In genomic region chr9:98594551-98595160, GRCh38 we compare ENCODE assay signal across 20 cellular contexts.
DNase-seq lines count a peak whose midpoint lies in the region; ATAC-seq and TF ChIP-seq lines count a peak whose summit lies in the region.
"Had no signal": no experiment of that assay in that cellular context is flagged by ENCODE, and none has a peak within 500 bp of the region (broad histone marks: within the 10 kb centered on the region; RNA-seq: fewer than 3 reads in every experiment).

No MANE protein-coding gene starts in this region.

- H3K27me3 ChIP-seq in dorsolateral prefrontal cortex: no peaks in the 10 kb centered on the region
- peaks cover 4% of the 10 kb centered on the region for H3K27me3 ChIP-seq in transverse colon
- H3K27me3 ChIP-seq: BE2C had no signal

- no peaks in the 10 kb centered on the region for H3K36me3 ChIP-seq in transverse colon
- H3K36me3 ChIP-seq: BE2C, HAP-1 had no signal

- H3K27ac ChIP-seq in dorsolateral prefrontal cortex (peak overlapping the region in 31 of 59 donors; percentile 3 to 88 (median 52)), transverse colon (no peak overlapping the region)
- H3K27ac ChIP-seq: 22Rv1 had no signal

- TF ChIP-seq POLR2A in transverse colon (IDR thresholded peaks at IDR 0.05): no peak

- H3K4me1 ChIP-seq in transverse colon: no peaks in the 10 kb centered on the region
- H3K4me1 ChIP-seq: BE2C, HAP-1 had no signal

- intact Hi-C loops in dorsolateral prefrontal cortex (cut with DNase I) (no loop called here), transverse colon (cut with DNase I; ENCODE audit: low total_unique reads) (loop anchor here (1.0 kb wide), 1 partner anchor 45 kb away; no protein-coding TSS in a partner anchor)

- TF ChIP-seq EP300 in transverse colon (IDR thresholded peaks at IDR 0.05; ENCODE audit: low read depth): no peak

- 73 to 90% methylated on average over 2 to 11 of the region's 11 CpGs for WGBS in transverse colon (ENCODE audit: low coverage in 1 of 2), 2 donors

- in situ Hi-C loops in transverse colon (cut with MboI; ENCODE audit: low pct_ligation_motif_present in 1 of 4, low pct_unique_long_range_greater_than_20kb in 1 of 4, low sequenced_read_pairs in 3 of 4): no loop called here

- TF ChIP-seq CTCF in dorsolateral prefrontal cortex (IDR thresholded peaks at IDR 0.05 in 54 of 56, conservative IDR thresholded peaks at IDR 0.05 in 2 of 56; ENCODE audit: low read depth in 1 of 56, partially characterized antibody in 56 of 56): no peak
- no peak for TF ChIP-seq CTCF in omental fat pad (IDR thresholded peaks at IDR 0.05)
- TF ChIP-seq CTCF in transverse colon (IDR thresholded peaks at IDR 0.05): no peak

- H3K4me3 ChIP-seq in dorsolateral prefrontal cortex (no peak overlapping the region), transverse colon (no peak overlapping the region)
- H3K4me3 ChIP-seq: GM23338, HAP-1 had no signal

- DNase-seq in DMS 273 (lab: John Stamatoyannopoulos, UW; ENCODE audit: unreplicated experiment) (peak; percentile 51), DMS 273 treated with DMSO at 0.1 percent for 48 hours (lab: John Stamatoyannopoulos, UW) (no peak), dorsolateral prefrontal cortex (no peak), omental fat pad (ENCODE audit: low spot score) (no peak), transverse colon (no peak), NCI-H1436 (lab: John Stamatoyannopoulos, UW) (no peak)
- DNase-seq in activated CD8-positive, alpha-beta memory T cell treated with anti-CD3 and anti-CD28 coated beads for 24 hours: no peak
- DNase-seq: BE2C; CD8-positive, alpha-beta memory T cell; Karpas-422; NCI-H1092 treated with DMSO at 0.1 percent for 48 hours; NCI-H1436 treated with DMSO at 0.1 percent for 48 hours; NCI-H187 treated with DMSO at 0.1 percent for 48 hours; NCI-H345; NCI-H748 treated with DMSO at 0.1 percent for 48 hours; SK-N-SH had no signal

- ATAC-seq in omental fat pad (ENCODE audit: low FRiP score) (peak; percentile 21), HG03025 (IDR thresholded peaks at IDR 0.05; ENCODE audit: low FRiP score, unreplicated experiment) (no peak)
- ATAC-seq: GM23338 had no signal

- no peaks in the 10 kb centered on the region for H3K9me3 ChIP-seq in transverse colon
- H3K9me3 ChIP-seq: BE2C, HAP-1, SK-N-SH had no signal

Comparison
In these comparisons a context has a peak if more than half of its experiments do, and no peak if none do; other contexts are left out.
1. H3K27ac ChIP-seq: peak in dorsolateral prefrontal cortex (31 of 59); none in transverse colon (0 of 4).